8 cellular contexts compared by ENCODE assay signal in the genomic region with DNA sequence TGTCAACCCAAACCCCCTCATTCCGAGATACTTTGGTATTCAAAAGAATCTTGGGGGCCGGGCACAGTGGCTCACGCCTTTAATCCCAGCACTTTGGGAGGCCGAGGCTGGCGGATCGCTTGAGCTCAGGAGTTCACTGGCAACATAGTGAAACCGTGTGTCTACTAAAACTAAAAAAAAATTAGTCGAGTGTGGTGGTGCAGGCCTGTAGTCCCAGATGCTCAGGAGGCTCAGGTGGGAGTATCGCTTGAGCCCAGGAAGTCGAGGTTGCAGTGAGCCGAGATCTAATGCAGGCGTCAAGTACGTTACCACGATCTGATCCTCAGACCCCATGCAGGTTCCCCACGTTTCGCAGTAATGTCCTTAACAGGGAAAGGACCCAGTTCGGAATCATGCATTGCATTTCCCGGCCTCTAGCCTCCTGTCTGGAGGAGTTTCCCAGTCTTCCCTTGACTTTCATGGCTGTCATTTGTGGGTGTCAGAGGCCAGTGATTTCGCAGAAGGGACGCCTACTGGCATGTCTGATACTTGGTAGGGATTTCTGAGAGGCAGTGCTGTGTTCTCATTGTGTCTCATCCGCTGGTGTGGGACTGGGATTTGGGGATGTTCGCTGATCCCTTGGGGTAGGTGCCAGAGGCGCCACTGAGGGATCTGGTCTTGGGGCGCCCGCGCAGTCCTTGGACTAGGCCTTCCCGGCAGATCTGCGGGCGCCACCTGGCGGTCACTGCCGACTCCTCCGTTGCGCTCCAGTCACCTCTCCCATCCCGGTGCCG. TPM values are rescaled to one million over a fixed set of nuclear protein-coding genes. Genes with fewer than 3 reads are reported as not detected.
DNase-seq lines count a peak whose midpoint lies in the region; ATAC-seq and TF ChIP-seq lines count a peak whose summit lies in the region.

No MANE protein-coding gene starts in this region.

- TF ChIP-seq CTCF in AG10803 (conservative IDR thresholded peaks at IDR 0.05; ENCODE audit: low read length), result peak; percentile 78

- ATAC-seq in GM19025 (IDR thresholded peaks at IDR 0.05; ENCODE audit: low read depth, unreplicated experiment) (peak; percentile 72), HG03196 (IDR thresholded peaks at IDR 0.05; ENCODE audit: unreplicated experiment) (peak; percentile 71)

- H3K4me3 ChIP-seq in AG10803 (ENCODE audit: low read length), result peak overlapping the region; percentile 63

- DNase-seq in AG10803 (ENCODE audit: low read depth) (peak; percentile 77), NCI-H345 (lab: John Stamatoyannopoulos, UW) (peak; percentile 91), cerebellum (ENCODE audit: low spot score) (peak; percentile 88), kidney glomerular epithelial cell (lab: John Stamatoyannopoulos, UW) (peak; percentile 42)
- peak; percentile 94 for DNase-seq in activated CD4-positive, CD25-positive, alpha-beta regulatory T cell treated with anti-CD3 and anti-CD28 coated beads, Interleukin-2, amount 50 U/mL, for 72 hours
- DNase-seq in stimulated activated CD4-positive, alpha-beta T cell treated with anti-CD3 and anti-CD28 coated beads, Interleukin-15, amount 100 ng/mL, for 48 hours (ENCODE audit: low read depth in 2 of 2), result peak; percentile 81 to 88

RNA-seq across cellular contexts. Expression of a gene that starts 39.3 kb away (rescaled TPM):
- 153 TPM for total RNA-seq in cerebellum

RNA-seq across cellular contexts. Expression of a gene that starts 57.4 kb away (rescaled TPM):
- 0.18 TPM for total RNA-seq in cerebellum

Comparison
In these comparisons a context has a peak if more than half of its experiments do, and no peak if none do; other contexts are left out.
1. Peak in every context shown above with its lines: DNase-seq, ATAC-seq and H3K4me3 ChIP-seq.
2. DNase-seq: peak in every context shown above with its lines; median percentile 94 in activated CD4-positive, CD25-positive, alpha-beta regulatory T cell treated with anti-CD3 and anti-CD28 coated beads, Interleukin-2, amount 50 U/mL, for 72 hours; 91 in NCI-H345; 88 in cerebellum; 84 in stimulated activated CD4-positive, alpha-beta T cell treated with anti-CD3 and anti-CD28 coated beads, Interleukin-15, amount 100 ng/mL, for 48 hours; 77 in AG10803; 42 in kidney glomerular epithelial cell.